In genomic region chr3:12954891-12955650, GRCh38 we compare ENCODE assay signal across 7 cellular contexts.
DNase-seq lines count a peak whose midpoint lies in the region; ATAC-seq lines count a peak whose summit lies in the region.

No MANE protein-coding gene starts in this region.

- peak; percentile 63 for DNase-seq in activated CD8-positive, alpha-beta memory T cell treated with anti-CD3 and anti-CD28 coated beads, Interleukin-2, amount 50 U/mL, for 48 hours
- DNase-seq in germinal center (ENCODE audit: low spot score) = peak; percentile 84
- peak; percentile 39 for DNase-seq in renal cortical epithelial cell (ENCODE audit: low read depth)
- no peak for DNase-seq in SKM-1 treated with dmso at 0.1 percent for 144 hours (lab: John Stamatoyannopoulos, UW; ENCODE audit: unreplicated experiment)

- ATAC-seq in GM18870 (IDR thresholded peaks at IDR 0.05; ENCODE audit: unreplicated experiment) = peak; percentile 37
- peak; percentile 50 for ATAC-seq in HG03175 (IDR thresholded peaks at IDR 0.05; ENCODE audit: unreplicated experiment)
- ATAC-seq in GM21526 (IDR thresholded peaks at IDR 0.05; ENCODE audit: low FRiP score, unreplicated experiment) = no peak
